Comparison of ENCODE assay signal across 10 cellular contexts in genomic region chr3:186514296-186515002, GRCh38. TPM values are rescaled to one million over a fixed set of nuclear protein-coding genes. Genes with fewer than 3 reads are reported as not detected.
DNase-seq lines count a peak whose midpoint lies in the region; TF ChIP-seq lines count a peak whose summit lies in the region.
"Had no signal": no experiment of that assay in that cellular context is flagged by ENCODE, and none has a peak within 500 bp of the region (broad histone marks: within the 10 kb centered on the region; RNA-seq: fewer than 3 reads in every experiment).

No MANE protein-coding gene starts in this region.

- peak; percentile 44 for DNase-seq in stimulated activated CD4-positive, alpha-beta T cell treated with anti-CD3 and anti-CD28 coated beads, Interleukin-4, amount 100 ng/mL, for 24 hours
- no peak for DNase-seq in stimulated activated CD4-positive, alpha-beta T cell treated with anti-CD3 and anti-CD28 coated beads, Interleukin-4, amount 100 ng/mL, for 1 hour
- DNase-seq in Peyer's patch (no peak), foreskin fibroblast (peak in 1 of 2 donors; percentile 16), mesenteric fat pad (ENCODE audit: low spot score) (no peak), NCI-H2081 (lab: John Stamatoyannopoulos, UW) (no peak), islet precursor cell (no peak)
- DNase-seq in activated effector memory CD4-positive, alpha-beta T cell treated with Interleukin-2 at 50 U/mL for 16 hours: no peak
- DNase-seq: naive B cell, NCI-H1092 had no signal

- TF ChIP-seq POLR2A in Peyer's patch (IDR thresholded peaks at IDR 0.05): no peak

- H3K36me3 ChIP-seq in Peyer's patch: no peaks in the 10 kb centered on the region

- H3K4me3 ChIP-seq in Peyer's patch: no peak overlapping the region
- H3K4me3 ChIP-seq in foreskin fibroblast (ENCODE audit: low read depth in 1 of 2, low read length in 2 of 2): no peak overlapping the region

- TF ChIP-seq CTCF in Peyer's patch (IDR thresholded peaks at IDR 0.05): peak in 4 of 6 experiments; percentile 27 to 40 (median 32)
- TF ChIP-seq CTCF in foreskin fibroblast (IDR thresholded peaks at IDR 0.05; ENCODE audit: low read depth, low read length): peak; percentile 18

- H3K27ac ChIP-seq in Peyer's patch: no peak overlapping the region

- H3K9me3 ChIP-seq in Peyer's patch: peaks cover 0 to 6% (median 0%) of the 10 kb centered on the region in 4 donors

- no peaks in the 10 kb centered on the region for H3K27me3 ChIP-seq in Peyer's patch

- H3K4me1 ChIP-seq in Peyer's patch: peaks cover 0 to 7% (median under 1%) of the 10 kb centered on the region in 4 donors

RNA-seq across cellular contexts. Expression of gene CRYGS, which starts 29.7 kb away (rescaled TPM):
- total RNA-seq in Peyer's patch: 10 to 100 TPM in 1 of 4 donors, 1 to 10 TPM in 3; 1.4 to 12.3 (median 5.7) TPM
- total RNA-seq in mesenteric fat pad: 3.1 TPM

RNA-seq across cellular contexts. Expression of gene TBCCD1, which starts 52.7 kb away (rescaled TPM):
- 10 to 100 TPM; 13.8 to 30.5 (median 16.6) TPM for total RNA-seq in Peyer's patch
- 13.1 TPM for total RNA-seq in mesenteric fat pad

RNA-seq across cellular contexts. Expression of gene DNAJB11, which starts 56.1 kb away (rescaled TPM):
- total RNA-seq in Peyer's patch: 10 to 100 TPM; 16.5 to 61.3 (median 42.4) TPM
- 47.0 TPM for total RNA-seq in mesenteric fat pad
